8 cellular contexts compared by ENCODE assay signal in the genomic region with DNA sequence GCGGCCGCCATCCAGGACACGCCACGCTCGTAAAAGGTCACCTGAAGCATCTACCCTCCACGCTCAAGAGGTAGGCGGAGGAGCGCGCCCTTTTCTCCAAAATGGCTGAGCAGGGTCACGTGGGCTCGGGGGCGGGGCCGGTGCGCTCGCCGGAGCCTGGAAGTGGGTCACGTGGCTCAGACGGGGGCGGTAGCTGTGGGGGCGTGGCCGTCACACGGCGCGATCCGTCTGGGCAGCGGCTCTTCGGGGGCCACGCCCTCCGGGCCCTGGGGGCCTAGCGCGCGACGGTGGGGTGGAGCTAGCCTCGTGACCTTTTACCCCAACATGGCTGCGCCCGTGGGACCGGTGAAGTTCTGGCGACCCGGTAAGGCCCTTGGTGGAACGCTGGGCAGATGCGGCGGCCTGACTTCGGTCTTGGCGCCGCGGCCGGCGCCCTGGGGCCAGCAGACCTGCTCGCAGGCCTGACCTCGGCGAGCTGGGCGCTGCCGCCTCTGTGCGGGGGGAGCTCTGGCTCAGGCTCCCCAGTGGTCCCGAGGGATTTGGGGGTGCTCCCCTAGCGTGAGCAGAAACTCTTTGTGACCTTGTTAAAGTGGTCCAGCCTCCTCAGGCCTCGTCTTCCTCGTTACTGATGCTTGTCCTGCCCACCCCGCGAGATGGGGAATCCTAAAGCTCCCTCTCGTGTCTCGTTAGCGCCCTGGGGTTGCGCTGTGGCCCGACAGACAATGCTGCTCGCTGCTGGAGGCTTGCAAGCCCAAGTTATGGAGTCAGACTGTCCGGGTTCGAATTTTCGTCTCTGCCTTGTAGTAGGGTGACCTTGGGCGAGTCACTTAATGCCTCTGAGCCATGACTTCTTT. TPM values are rescaled to one million over a fixed set of nuclear protein-coding genes. Genes with fewer than 3 reads are reported as not detected.
DNase-seq lines count a peak whose midpoint lies in the region; ATAC-seq, FAIRE-seq and TF ChIP-seq lines count a peak whose summit lies in the region.

A gene with protein sequence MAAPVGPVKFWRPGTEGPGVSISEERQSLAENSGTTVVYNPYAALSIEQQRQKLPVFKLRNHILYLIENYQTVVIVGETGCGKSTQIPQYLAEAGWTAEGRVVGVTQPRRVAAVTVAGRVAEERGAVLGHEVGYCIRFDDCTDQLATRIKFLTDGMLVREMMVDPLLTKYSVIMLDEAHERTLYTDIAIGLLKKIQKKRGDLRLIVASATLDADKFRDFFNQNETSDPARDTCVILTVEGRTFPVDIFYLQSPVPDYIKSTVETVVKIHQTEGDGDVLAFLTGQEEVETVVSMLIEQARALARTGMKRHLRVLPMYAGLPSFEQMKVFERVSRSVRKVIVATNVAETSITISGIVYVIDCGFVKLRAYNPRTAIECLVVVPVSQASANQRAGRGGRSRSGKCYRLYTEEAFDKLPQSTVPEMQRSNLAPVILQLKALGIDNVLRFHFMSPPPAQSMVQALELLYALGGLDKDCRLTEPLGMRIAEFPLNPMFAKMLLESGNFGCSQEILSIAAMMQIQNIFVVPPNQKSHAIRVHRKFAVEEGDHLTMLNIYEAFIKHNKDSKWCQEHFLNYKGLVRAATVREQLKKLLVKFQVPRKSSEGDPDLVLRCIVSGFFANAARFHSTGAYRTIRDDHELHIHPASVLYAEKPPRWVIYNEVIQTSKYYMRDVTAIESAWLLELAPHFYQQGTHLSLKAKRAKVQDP (plus strand): TSS at position 301 of the 854 bp plus-strand sequence. CDS start 24 bp downstream, at position 325.

- TF ChIP-seq CTCF in body of pancreas (IDR thresholded peaks at IDR 0.05) (peak in 3 of 7 experiments; percentile 19 to 31 (median 27)), gastrocnemius medialis (IDR thresholded peaks at IDR 0.05 in 4 of 5, conservative IDR thresholded peaks at IDR 0.05 in 1 of 5) (peak in 2 of 5 experiments; percentile 28 to 40)

- TF ChIP-seq POLR2A in body of pancreas (IDR thresholded peaks at IDR 0.05) (peak in 2 of 3 donors; percentile 52 to 67), gastrocnemius medialis (IDR thresholded peaks at IDR 0.05) (peak in 1 of 2 donors; percentile 19)

- peak within 1 kb of the TSS; percentile 62 to 85 (median 78) for H3K27ac ChIP-seq in body of pancreas
- peak within 1 kb of the TSS; percentile 95 to 98 (median 96) for H3K27ac ChIP-seq in gastrocnemius medialis

- 0% methylated on average over 32 to 63 of the region's 70 CpGs for WGBS in body of pancreas, 2 donors

- H3K27me3 ChIP-seq in body of pancreas (no peaks in the 10 kb centered on the region), gastrocnemius medialis (no peaks in the 10 kb centered on the region)

- peak; percentile 84 for ATAC-seq in GM18519 (IDR thresholded peaks at IDR 0.05; ENCODE audit: low FRiP score, unreplicated experiment)
- peak; percentile 82 for ATAC-seq in HG03060 (IDR thresholded peaks at IDR 0.05; ENCODE audit: low read depth, unreplicated experiment)
- ATAC-seq in body of pancreas, result peak; percentile 100
- ATAC-seq in gastrocnemius medialis, result peak; percentile 97 to 98

- H3K4me3 ChIP-seq in body of pancreas (peak within 1 kb of the TSS; percentile 93 to 98), gastrocnemius medialis (peak within 1 kb of the TSS; percentile 94 to 99 (median 96))

- intact Hi-C loops in body of pancreas (cut with DNase I), result no loop called here
- intact Hi-C loops in gastrocnemius medialis (cut with DNase I; ENCODE audit: low total_unique reads), result loop anchor here (2.0 kb wide), 1 partner anchor 35 kb away; the partner anchor contains the start of gene FAM83D

- peaks cover 13% of the 10 kb centered on the region for H3K4me1 ChIP-seq in body of pancreas
- peaks cover 15 to 20% of the 10 kb centered on the region in 2 donors for H3K4me1 ChIP-seq in gastrocnemius medialis

- FAIRE-seq in TTC549 (lab: Jason Lieb, UNC), result peak; percentile 29

- DNase-seq in A172 (ENCODE audit: low spot score) (peak; percentile 93), NCI-H2107 (lab: John Stamatoyannopoulos, UW) (peak; percentile 80), body of pancreas (peak; percentile 98 to 99 (median 98)), iPS DF 4.7 (ENCODE audit: extremely low read depth, low spot score) (peak; percentile 87), gastrocnemius medialis (peak; percentile 96)

- H3K9me3 ChIP-seq in body of pancreas (no peaks in the 10 kb centered on the region), gastrocnemius medialis (no peaks in the 10 kb centered on the region)

- H3K36me3 ChIP-seq in body of pancreas (replicated peaks in 1 of 2; ENCODE audit: insufficient read depth in 1 of 2, low read depth in 2 of 2) (no peaks in the 10 kb centered on the region), gastrocnemius medialis (no peaks in the 10 kb centered on the region)

- in situ Hi-C loops in gastrocnemius medialis (cut with MboI; ENCODE audit: low sequenced_read_pairs in 4 of 4), result no loop called here

RNA-seq across cellular contexts. Expression of the gene that starts here (rescaled TPM):
- total RNA-seq in A172 (2014; rRNA removed; shearing (Covaris generic)), result 12.1 and 25.4 TPM in 2 replicates
- total RNA-seq in body of pancreas (1 to 10 TPM; 6.9 to 7.3 TPM), gastrocnemius medialis (10 to 100 TPM in 1 of 4 donors, 1 to 10 TPM in 3; 8.2 to 10.8 (median 9.3) TPM)

Comparison
In these comparisons a context has a peak if more than half of its experiments do, and no peak if none do; other contexts are left out.
1. Peak in every context shown above with its lines: DNase-seq, ATAC-seq, H3K4me3 ChIP-seq and H3K27ac ChIP-seq.